Comparison of ENCODE assay signal across 8 cellular contexts in genomic region chr6:116387374-116387773, GRCh38. TPM values are rescaled to one million over a fixed set of nuclear protein-coding genes. Genes with fewer than 3 reads are reported as not detected.
DNase-seq lines count a peak whose midpoint lies in the region; ATAC-seq and TF ChIP-seq lines count a peak whose summit lies in the region.

No MANE protein-coding gene starts in this region.

- intact Hi-C loops in naive thymus-derived CD4-positive, alpha-beta T cell (cut with micrococcal nuclease), result no loop called here
- intact Hi-C loops in cardiac septum (cut with DNase I), result no loop called here

- CTCF ChIA-PET in RWPE1 (lab: Yijun Ruan, JAX), result no interaction called here
- CTCF ChIA-PET in naive thymus-derived CD4-positive, alpha-beta T cell (lab: Charles Lee), result no interaction called here

- TF ChIP-seq CTCF in RWPE1 (conservative IDR thresholded peaks at IDR 0.05; ENCODE audit: low read depth) (no peak), GM13977 (IDR thresholded peaks at IDR 0.05; ENCODE audit: extremely low read depth, insufficient read depth, missing control alignments) (no peak)

- H3K36me3 Mint-ChIP-seq in naive thymus-derived CD4-positive, alpha-beta T cell, result peaks cover 0 to 4% (median 3%) of the 10 kb centered on the region in 5 donors
- no peaks in the 10 kb centered on the region for H3K36me3 Mint-ChIP-seq in activated naive CD8-positive, alpha-beta T cell treated with anti-CD3 and anti-CD28 coated beads for 36 hours

- no peaks in the 10 kb centered on the region for H3K36me3 ChIP-seq in naive thymus-derived CD4-positive, alpha-beta T cell (ENCODE audit: control insufficient read depth in 2 of 3, insufficient read depth in 3 of 3, low read length in 3 of 3)

- no peak overlapping the region for H3K4me3 ChIP-seq in naive thymus-derived CD4-positive, alpha-beta T cell (ENCODE audit: low read length)

- ATAC-seq in GM18909 (IDR thresholded peaks at IDR 0.05; ENCODE audit: poor library complexity, unreplicated experiment) (peak; percentile 59), HG02852 (IDR thresholded peaks at IDR 0.05; ENCODE audit: unreplicated experiment) (peak; percentile 69)
- peak; percentile 65 for ATAC-seq in naive thymus-derived CD4-positive, alpha-beta T cell

- H3K27ac Mint-ChIP-seq in naive thymus-derived CD4-positive, alpha-beta T cell, result no peak overlapping the region
- H3K27ac Mint-ChIP-seq in activated naive CD8-positive, alpha-beta T cell treated with anti-CD3 and anti-CD28 coated beads for 36 hours, result no peak overlapping the region

- DNase-seq in RWPE1 (ENCODE audit: low spot score), result peak; percentile 75
- DNase-seq in naive thymus-derived CD4-positive, alpha-beta T cell, result no peak
- DNase-seq in GM13977 (ENCODE audit: low spot score), result no peak
- DNase-seq in caudate nucleus (lab: John Stamatoyannopoulos, UW), result no peak
- no peak for DNase-seq in cardiac septum (ENCODE audit: low spot score)
- no peak for DNase-seq in activated naive CD8-positive, alpha-beta T cell treated with anti-CD3 and anti-CD28 coated beads for 36 hours

- POLR2A ChIA-PET in RWPE1 (lab: Yijun Ruan, JAX; ENCODE audit: low non-redundant PET), result no interaction called here
- POLR2A ChIA-PET in naive thymus-derived CD4-positive, alpha-beta T cell (lab: Charles Lee), result no interaction called here

- peaks cover 0 to 6% of the 10 kb centered on the region in 2 donors for H3K4me1 ChIP-seq in naive thymus-derived CD4-positive, alpha-beta T cell (ENCODE audit: control insufficient read depth in 2 of 2, insufficient read depth in 2 of 2, low read length in 2 of 2)

- no peaks in the 10 kb centered on the region for H3K9me3 Mint-ChIP-seq in naive thymus-derived CD4-positive, alpha-beta T cell
- no peaks in the 10 kb centered on the region for H3K9me3 Mint-ChIP-seq in activated naive CD8-positive, alpha-beta T cell treated with anti-CD3 and anti-CD28 coated beads for 36 hours

- in situ Hi-C loops in GM13977 (cut with MboI; ENCODE audit: low pct_unique_long_range_greater_than_20kb, low sequenced_read_pairs, unreplicated experiment), result no loop called here

- no peaks in the 10 kb centered on the region for H3K27me3 ChIP-seq in naive thymus-derived CD4-positive, alpha-beta T cell (ENCODE audit: control insufficient read depth in 2 of 2, insufficient read depth in 2 of 2, low read length in 2 of 2)

- peaks cover 0 to 20% (median 5%) of the 10 kb centered on the region in 5 donors for H3K27me3 Mint-ChIP-seq in naive thymus-derived CD4-positive, alpha-beta T cell
- H3K27me3 Mint-ChIP-seq in activated naive CD8-positive, alpha-beta T cell treated with anti-CD3 and anti-CD28 coated beads for 36 hours, result peaks cover 3% of the 10 kb centered on the region

- H3K4me1 Mint-ChIP-seq in naive thymus-derived CD4-positive, alpha-beta T cell, result peaks cover 0 to 18% (median 5%) of the 10 kb centered on the region in 7 donors
- peaks cover 12% of the 10 kb centered on the region for H3K4me1 Mint-ChIP-seq in activated naive CD8-positive, alpha-beta T cell treated with anti-CD3 and anti-CD28 coated beads for 36 hours

- peak overlapping the region; percentile 39; the same call in 1 of the 2 replicates for H3K27ac ChIP-seq in RWPE1
- no peak overlapping the region for H3K27ac ChIP-seq in naive thymus-derived CD4-positive, alpha-beta T cell (ENCODE audit: low read depth, low read length)
- H3K27ac ChIP-seq in caudate nucleus (ENCODE audit: low read depth, low read length), result no peak overlapping the region

- H3K4me3 Mint-ChIP-seq in naive thymus-derived CD4-positive, alpha-beta T cell, result no peak overlapping the region
- no peak overlapping the region for H3K4me3 Mint-ChIP-seq in activated naive CD8-positive, alpha-beta T cell treated with anti-CD3 and anti-CD28 coated beads for 36 hours

- no peaks in the 10 kb centered on the region for H3K9me3 ChIP-seq in naive thymus-derived CD4-positive, alpha-beta T cell (ENCODE audit: control insufficient read depth in 2 of 3, low read length in 3 of 3)

RNA-seq across cellular contexts. Expression of gene DSE, which starts 16.6 kb away (rescaled TPM):
- total RNA-seq in naive thymus-derived CD4-positive, alpha-beta T cell, result 10 to 100 TPM in 2 of 5 experiments, 1 to 10 TPM in 3; 3.2 to 23.0 (median 7.7) TPM
- 1 to 10 TPM; 4.4 to 4.8 TPM for polyA plus RNA-seq in naive thymus-derived CD4-positive, alpha-beta T cell
- total RNA-seq in cardiac septum, result 14.3 TPM
- total RNA-seq in activated naive CD8-positive, alpha-beta T cell treated with anti-CD3 and anti-CD28 coated beads for 36 hours, result 1 to 10 TPM; 3.2 to 4.9 TPM
